Comparison of ENCODE assay signal across 22 cellular contexts in genomic region chr19:34118879-34119748, GRCh38. TPM values are rescaled to one million over a fixed set of nuclear protein-coding genes. Genes with fewer than 3 reads are reported as not detected.
DNase-seq lines count a peak whose midpoint lies in the region; ATAC-seq lines count a peak whose summit lies in the region.
"Had no signal": no experiment of that assay in that cellular context is flagged by ENCODE, and none has a peak within 500 bp of the region (broad histone marks: within the 10 kb centered on the region; RNA-seq: fewer than 3 reads in every experiment).

No MANE protein-coding gene starts in this region.

- no peak overlapping the region for H3K4me3 Mint-ChIP-seq in activated CD4-positive, alpha-beta T cell treated with anti-CD3 and anti-CD28 coated beads, Interleukin-2, amount 10 ng/mL, durations not matched to agents 7 days and 5 days
- no peak overlapping the region for H3K4me3 Mint-ChIP-seq in stimulated activated naive CD8-positive, alpha-beta T cell treated with anti-CD3 and anti-CD28 coated beads, Interleukin-15, amount 100 ng/mL, for 72 hours
- no peak overlapping the region for H3K4me3 Mint-ChIP-seq in activated CD8-positive, alpha-beta memory T cell treated with anti-CD3 and anti-CD28 coated beads, Interleukin-2, amount 10 ng/mL, durations not matched to agents 7 days and 5 days
- H3K4me3 Mint-ChIP-seq in effector memory CD8-positive, alpha-beta T cell = no peak overlapping the region
- H3K4me3 Mint-ChIP-seq: central memory CD8-positive, alpha-beta T cell; T-helper 1 cell treated with Interleukin-12 subunit alpha and Interleukin-12 subunit beta and Interleukin-4 antibody, amounts not matched to agents 30 μg/mL and 1 μg/mL, for 36 hours had no signal

- POLR2A ChIA-PET in activated CD4-positive, alpha-beta T cell treated with anti-CD3 and anti-CD28 coated beads, Interleukin-2, amount 10 ng/mL, durations not matched to agents 7 days and 5 days (lab: Charles Lee) = no interaction called here

- H3K4me1 Mint-ChIP-seq in activated CD4-positive, alpha-beta T cell treated with anti-CD3 and anti-CD28 coated beads, Interleukin-2, amount 10 ng/mL, durations not matched to agents 7 days and 5 days = peaks cover 10% of the 10 kb centered on the region
- H3K4me1 Mint-ChIP-seq in stimulated activated naive CD8-positive, alpha-beta T cell treated with anti-CD3 and anti-CD28 coated beads, Interleukin-15, amount 100 ng/mL, for 72 hours = peaks cover 21% of the 10 kb centered on the region
- peaks cover 6% of the 10 kb centered on the region for H3K4me1 Mint-ChIP-seq in activated CD8-positive, alpha-beta memory T cell treated with anti-CD3 and anti-CD28 coated beads, Interleukin-2, amount 10 ng/mL, durations not matched to agents 7 days and 5 days
- no peaks in the 10 kb centered on the region for H3K4me1 Mint-ChIP-seq in effector memory CD8-positive, alpha-beta T cell (ENCODE audit: low read depth in 2 of 2)
- H3K4me1 Mint-ChIP-seq: central memory CD8-positive, alpha-beta T cell had no signal

- peak; percentile 49 for ATAC-seq in stimulated activated naive CD8-positive, alpha-beta T cell treated with anti-CD3 and anti-CD28 coated beads, Interleukin-15, amount 100 ng/mL, for 72 hours
- no peak for ATAC-seq in stimulated activated naive CD8-positive, alpha-beta T cell treated with anti-CD3 and anti-CD28 coated beads, Interleukin-15, Interleukin-2, amounts not matched to agents 100 U/mL and 50 U/mL, for 24 hours
- ATAC-seq in activated CD8-positive, alpha-beta memory T cell treated with anti-CD3 and anti-CD28 coated beads, Interleukin-2, amount 10 ng/mL, durations not matched to agents 7 days and 5 days = no peak
- no peak for ATAC-seq in effector memory CD8-positive, alpha-beta T cell (replicated peaks)
- ATAC-seq: lower lobe of right lung, psoas muscle had no signal

- no peaks in the 10 kb centered on the region for H3K9me3 Mint-ChIP-seq in activated CD4-positive, alpha-beta T cell treated with anti-CD3 and anti-CD28 coated beads, Interleukin-2, amount 10 ng/mL, durations not matched to agents 7 days and 5 days
- no peaks in the 10 kb centered on the region for H3K9me3 Mint-ChIP-seq in stimulated activated naive CD8-positive, alpha-beta T cell treated with anti-CD3 and anti-CD28 coated beads, Interleukin-15, amount 100 ng/mL, for 72 hours
- no peaks in the 10 kb centered on the region for H3K9me3 Mint-ChIP-seq in activated CD8-positive, alpha-beta memory T cell treated with anti-CD3 and anti-CD28 coated beads, Interleukin-2, amount 10 ng/mL, durations not matched to agents 7 days and 5 days (ENCODE audit: low read depth)
- H3K9me3 Mint-ChIP-seq in effector memory CD8-positive, alpha-beta T cell = no peaks in the 10 kb centered on the region
- H3K9me3 Mint-ChIP-seq: central memory CD8-positive, alpha-beta T cell; T-helper 1 cell treated with Interleukin-12 subunit alpha and Interleukin-12 subunit beta and Interleukin-4 antibody, amounts not matched to agents 30 μg/mL and 1 μg/mL, for 36 hours had no signal

- peak; percentile 10 for DNase-seq in activated CD4-positive, alpha-beta T cell treated with anti-CD3 and anti-CD28 coated beads, Interleukin-2, amount 10 ng/mL, durations not matched to agents 7 days and 5 days
- no peak for DNase-seq in activated CD4-positive, alpha-beta T cell treated with anti-CD3 and anti-CD28 coated beads, Interleukin-2, amount 50 U/mL, for 4 hours
- no peak for DNase-seq in stimulated activated naive CD8-positive, alpha-beta T cell treated with anti-CD3 and anti-CD28 coated beads, Interleukin-15, amount 100 ng/mL, for 72 hours
- DNase-seq in stimulated activated naive CD8-positive, alpha-beta T cell treated with anti-CD3 and anti-CD28 coated beads, Interleukin-15, Interleukin-2, amounts not matched to agents 100 U/mL and 50 U/mL, for 24 hours = no peak
- DNase-seq in islet precursor cell = peak; percentile 27
- DNase-seq in hepatic stellate cell (ENCODE audit: low spot score) = no peak
- no peak for DNase-seq in activated CD8-positive, alpha-beta memory T cell treated with anti-CD3 and anti-CD28 coated beads, Interleukin-2, amount 10 ng/mL, durations not matched to agents 7 days and 5 days
- DNase-seq in effector memory CD8-positive, alpha-beta T cell = no peak
- DNase-seq: activated CD4-positive, CD25-positive, alpha-beta regulatory T cell treated with anti-CD3 and anti-CD28 coated beads, Interleukin-2, amount 50 U/mL, for 72 hours; activated gamma-delta T cell treated with Interleukin-2 at 50 U/mL for 16 hours; Caco-2; kidney; lower lobe of right lung; NCI-H1694; NCI-H2171 treated with DMSO at 0.1 percent for 48 hours; NCI-H524; psoas muscle; stimulated activated CD4-positive, alpha-beta T cell treated with anti-CD3 and anti-CD28 coated beads, Interleukin-1b, Interleukin-23, amount 100 ng/mL, for 48 hours; substantia nigra; upper lobe of left lung had no signal

- peaks cover 4% of the 10 kb centered on the region for H3K27me3 Mint-ChIP-seq in activated CD4-positive, alpha-beta T cell treated with anti-CD3 and anti-CD28 coated beads, Interleukin-2, amount 10 ng/mL, durations not matched to agents 7 days and 5 days
- no peaks in the 10 kb centered on the region for H3K27me3 Mint-ChIP-seq in stimulated activated naive CD8-positive, alpha-beta T cell treated with anti-CD3 and anti-CD28 coated beads, Interleukin-15, amount 100 ng/mL, for 72 hours
- H3K27me3 Mint-ChIP-seq in activated CD8-positive, alpha-beta memory T cell treated with anti-CD3 and anti-CD28 coated beads, Interleukin-2, amount 10 ng/mL, durations not matched to agents 7 days and 5 days = peaks cover 10% of the 10 kb centered on the region
- H3K27me3 Mint-ChIP-seq in effector memory CD8-positive, alpha-beta T cell = peaks cover 23 to 27% of the 10 kb centered on the region in 2 donors

- no peaks in the 10 kb centered on the region for H3K36me3 Mint-ChIP-seq in activated CD4-positive, alpha-beta T cell treated with anti-CD3 and anti-CD28 coated beads, Interleukin-2, amount 10 ng/mL, durations not matched to agents 7 days and 5 days (ENCODE audit: low read depth)
- H3K36me3 Mint-ChIP-seq in activated CD8-positive, alpha-beta memory T cell treated with anti-CD3 and anti-CD28 coated beads, Interleukin-2, amount 10 ng/mL, durations not matched to agents 7 days and 5 days = no peaks in the 10 kb centered on the region
- no peaks in the 10 kb centered on the region for H3K36me3 Mint-ChIP-seq in effector memory CD8-positive, alpha-beta T cell (ENCODE audit: insufficient read depth)

- CTCF ChIA-PET in activated CD4-positive, alpha-beta T cell treated with anti-CD3 and anti-CD28 coated beads, Interleukin-2, amount 10 ng/mL, durations not matched to agents 7 days and 5 days (lab: Charles Lee) = interaction anchor here (1.4 to 1.8 kb wide), 3 partner anchors 22 to 75 kb away, joined by 3 to 7 read pairs (median 3); no protein-coding TSS in a partner anchor
- CTCF ChIA-PET in activated CD8-positive, alpha-beta memory T cell treated with anti-CD3 and anti-CD28 coated beads, Interleukin-2, amount 10 ng/mL, durations not matched to agents 7 days and 5 days (lab: Charles Lee) = interaction anchor here (1.0 to 4.4 kb wide), 8 partner anchors 22 to 341 kb away, joined by 3 to 28 read pairs (median 4); no protein-coding TSS in a partner anchor

- no peak overlapping the region for H3K27ac Mint-ChIP-seq in activated CD4-positive, alpha-beta T cell treated with anti-CD3 and anti-CD28 coated beads, Interleukin-2, amount 10 ng/mL, durations not matched to agents 7 days and 5 days
- peak overlapping the region in 1 of 2 donors; percentile 1 for H3K27ac Mint-ChIP-seq in stimulated activated naive CD8-positive, alpha-beta T cell treated with anti-CD3 and anti-CD28 coated beads, Interleukin-15, amount 100 ng/mL, for 72 hours
- H3K27ac Mint-ChIP-seq in activated CD8-positive, alpha-beta memory T cell treated with anti-CD3 and anti-CD28 coated beads, Interleukin-2, amount 10 ng/mL, durations not matched to agents 7 days and 5 days = no peak overlapping the region
- H3K27ac Mint-ChIP-seq in effector memory CD8-positive, alpha-beta T cell = no peak overlapping the region
- H3K27ac Mint-ChIP-seq: T-helper 1 cell treated with Interleukin-12 subunit alpha and Interleukin-12 subunit beta and Interleukin-4 antibody, amounts not matched to agents 30 μg/mL and 1 μg/mL, for 36 hours had no signal

RNA-seq across cellular contexts. Expression of gene LSM14A, which starts 53.2 kb away (rescaled TPM):
- 100 to 1,000 TPM; 141 to 146 TPM for total RNA-seq in activated CD4-positive, alpha-beta T cell treated with anti-CD3 and anti-CD28 coated beads, Interleukin-2, amount 10 ng/mL, durations not matched to agents 7 days and 5 days
- total RNA-seq in activated CD8-positive, alpha-beta memory T cell treated with anti-CD3 and anti-CD28 coated beads, Interleukin-2, amount 10 ng/mL, durations not matched to agents 7 days and 5 days = 100 to 1,000 TPM; 112 to 116 TPM

Comparison
In these comparisons a context has a peak if more than half of its experiments do, and no peak if none do; other contexts are left out.
1. DNase-seq: peak in activated CD4-positive, alpha-beta T cell treated with anti-CD3 and anti-CD28 coated beads, Interleukin-2, amount 10 ng/mL, durations not matched to agents 7 days and 5 days (single experiment) and islet precursor cell (single experiment); none in activated CD4-positive, alpha-beta T cell treated with anti-CD3 and anti-CD28 coated beads, Interleukin-2, amount 50 U/mL, for 4 hours (0 of 2), stimulated activated naive CD8-positive, alpha-beta T cell treated with anti-CD3 and anti-CD28 coated beads, Interleukin-15, amount 100 ng/mL, for 72 hours (0 of 2), stimulated activated naive CD8-positive, alpha-beta T cell treated with anti-CD3 and anti-CD28 coated beads, Interleukin-15, Interleukin-2, amounts not matched to agents 100 U/mL and 50 U/mL, for 24 hours (single experiment), hepatic stellate cell (single experiment), activated CD8-positive, alpha-beta memory T cell treated with anti-CD3 and anti-CD28 coated beads, Interleukin-2, amount 10 ng/mL, durations not matched to agents 7 days and 5 days (single experiment) and effector memory CD8-positive, alpha-beta T cell (0 of 3).